In the genomic region with DNA sequence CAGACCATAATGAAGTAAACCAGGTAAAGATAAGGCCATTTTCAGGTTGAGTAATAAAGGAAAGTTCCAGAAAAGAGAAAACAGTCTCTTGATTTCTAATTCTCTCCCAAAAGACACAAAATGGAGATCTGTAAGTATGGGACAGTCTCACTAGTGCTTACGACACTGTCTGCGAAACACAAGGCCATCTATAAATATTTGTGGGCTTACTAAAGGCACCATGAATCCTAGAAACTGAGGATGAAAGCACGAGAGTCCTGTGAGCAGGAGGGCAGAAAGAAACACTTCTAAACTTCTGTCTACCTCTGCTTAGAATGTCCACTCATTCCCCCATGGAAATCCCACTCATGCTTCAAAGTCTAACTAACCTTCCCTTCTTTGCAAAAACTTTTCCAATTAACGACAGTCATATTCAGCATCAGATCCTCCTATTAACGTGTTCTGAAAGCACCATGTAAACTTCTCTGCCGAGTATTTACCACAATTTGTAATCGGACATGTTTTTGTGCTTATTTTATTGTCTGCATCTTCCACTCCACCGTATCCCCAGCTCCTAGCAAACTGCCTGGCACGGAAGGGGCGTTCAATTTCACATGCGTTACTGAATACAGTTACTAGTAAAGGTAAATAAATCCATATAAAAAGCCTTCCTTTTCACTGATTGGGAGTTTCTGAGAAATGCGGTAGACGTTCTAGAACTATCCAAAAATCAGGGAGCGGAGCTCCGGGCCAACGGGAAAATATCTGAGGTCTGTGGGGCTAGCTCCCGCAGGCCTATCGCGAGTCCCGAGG, we compare ENCODE assay signal across 8 cellular contexts. TPM values are rescaled to one million over a fixed set of nuclear protein-coding genes. Genes with fewer than 3 reads are reported as not detected.
DNase-seq lines count a peak whose midpoint lies in the region; ATAC-seq and TF ChIP-seq lines count a peak whose summit lies in the region.

No MANE protein-coding gene starts in this region.

- H3K27ac ChIP-seq in esophagus (ENCODE audit: low read depth in 2 of 2, low read length in 1 of 2), result peak overlapping the region; percentile 86 to 89

- no peak for TF ChIP-seq POLR2A in NB4 (IDR thresholded peaks at IDR 0.05; ENCODE audit: extremely low read depth, insufficient read length)

- 1 to 26% methylated on average over 20 of the region's 20 CpGs for WGBS in esophagus, 2 donors

- peaks cover 0 to 3% of the 10 kb centered on the region in 2 donors for H3K27me3 ChIP-seq in esophagus (ENCODE audit: control insufficient read depth in 1 of 2, insufficient read depth in 2 of 2, low read length in 2 of 2)

- peak; percentile 2 for ATAC-seq in GM18909 (IDR thresholded peaks at IDR 0.05; ENCODE audit: poor library complexity, unreplicated experiment)

- H3K36me3 ChIP-seq in esophagus (ENCODE audit: control insufficient read depth in 2 of 2, insufficient read depth in 2 of 2, low read length in 1 of 2), result no peaks in the 10 kb centered on the region

- no peaks in the 10 kb centered on the region for H3K4me1 ChIP-seq in esophagus (ENCODE audit: control insufficient read depth in 2 of 2, insufficient read depth in 2 of 2, low read length in 1 of 2)

- no peaks in the 10 kb centered on the region for H3K9me3 ChIP-seq in esophagus (ENCODE audit: control insufficient read depth in 2 of 2, insufficient read depth in 1 of 2, low read depth in 1 of 2, low read length in 1 of 2)

- TF ChIP-seq CTCF in NB4 (IDR thresholded peaks at IDR 0.05; ENCODE audit: low read depth, low read length) (no peak), retinal pigment epithelial cell (conservative IDR thresholded peaks at IDR 0.05; ENCODE audit: low read depth, low read length) (no peak)

- DNase-seq in 8988T (peak; percentile 13), NB4 (ENCODE audit: low read depth) (peak; percentile 22), retinal pigment epithelial cell (ENCODE audit: low read depth) (no peak), SW 1271 (lab: John Stamatoyannopoulos, UW) (no peak), hepatic stellate cell (ENCODE audit: low spot score) (no peak), A172 (ENCODE audit: low spot score) (no peak)

- H3K4me3 ChIP-seq in NB4 (ENCODE audit: low read depth, low read length), result peak overlapping the region; percentile 89
- peak overlapping the region; percentile 63 to 76 for H3K4me3 ChIP-seq in esophagus (ENCODE audit: low read depth in 1 of 2, low read length in 2 of 2)
- peak overlapping the region; percentile 74 for H3K4me3 ChIP-seq in retinal pigment epithelial cell (ENCODE audit: low read length)

RNA-seq across cellular contexts. Expression of gene PSMD10, which starts 0.7 kb away (rescaled TPM):
- polyA plus RNA-seq in esophagus, result 10 to 100 TPM; 35.9 to 39.4 TPM
- 76.2 and 107 TPM in 2 replicates for total RNA-seq in A172 (2014; rRNA removed; shearing (Covaris generic))

RNA-seq across cellular contexts. Expression of gene ATG4A, which starts 0.9 kb away (rescaled TPM):
- polyA plus RNA-seq in esophagus, result 1 to 10 TPM; 8.9 to 9.6 TPM
- total RNA-seq in A172 (2014; rRNA removed; shearing (Covaris generic)), result 7.6 and 9.0 TPM in 2 replicates

RNA-seq across cellular contexts. Expression of gene VSIG1, which starts 45.8 kb away (rescaled TPM):
- polyA plus RNA-seq in esophagus, result under 1 TPM; 0.27 to 0.47 TPM
- not detected in 2 replicates for total RNA-seq in A172 (2014; rRNA removed; shearing (Covaris generic))

Comparison
In these comparisons a context has a peak if more than half of its experiments do, and no peak if none do; other contexts are left out.
1. DNase-seq: peak in 8988T (single experiment) and NB4 (single experiment); none in retinal pigment epithelial cell (single experiment), SW 1271 (0 of 2), hepatic stellate cell (single experiment) and A172 (single experiment).
2. Peak in every context shown above with its lines, with median percentiles within 50 percentile points of each other: H3K4me3 ChIP-seq.